In the genomic region with DNA sequence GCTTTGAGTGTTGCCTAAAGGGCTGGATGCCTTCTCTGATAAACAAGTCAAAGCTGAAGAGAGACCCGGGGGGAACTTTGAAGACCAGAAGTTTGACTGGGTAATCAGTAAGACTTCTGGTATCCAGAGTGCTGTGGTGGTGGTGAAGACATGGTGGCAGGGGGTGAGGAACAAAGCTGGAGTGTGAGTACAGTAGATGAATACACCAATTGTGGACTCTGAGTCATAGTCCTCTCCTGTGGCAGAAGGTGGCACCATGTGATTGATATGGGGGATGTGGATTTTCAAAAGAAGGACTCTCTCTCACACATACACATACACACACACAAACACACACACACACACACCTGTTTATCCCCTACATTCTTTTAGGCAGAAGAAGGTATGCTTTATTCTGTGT, we compare ENCODE assay signal across 24 cellular contexts. TPM values are rescaled to one million over a fixed set of nuclear protein-coding genes. Genes with fewer than 3 reads are reported as not detected.
"Had no signal": no experiment of that assay in that cellular context is flagged by ENCODE, and none has a peak within 500 bp of the region (broad histone marks: within the 10 kb centered on the region; RNA-seq: fewer than 3 reads in every experiment).

No MANE protein-coding gene starts in this region.

- H3K9me3 Mint-ChIP-seq: central memory CD8-positive, alpha-beta T cell had no signal

- FAIRE-seq: endometrium, frontal cortex, keratinocyte had no signal

- H3K27me3 ChIP-seq: colonic mucosa, tibial artery had no signal

- H3K36me3 Mint-ChIP-seq: mesothelial cell of epicardium had no signal

- H3K9me3 ChIP-seq: colonic mucosa had no signal

- DNase-seq: activated CD4-positive, alpha-beta T cell treated with anti-CD3 and anti-CD28 coated beads, Interleukin-2, amount 10 ng/mL, durations not matched to agents 7 days and 5 days; activated CD8-positive, alpha-beta T cell treated with anti-CD3 and anti-CD28 coated beads, Interleukin-2, amount 10 ng/mL, durations not matched to agents 7 days and 5 days; activated effector memory CD4-positive, alpha-beta T cell treated with anti-CD3 and anti-CD28 coated beads, Interleukin-2, amount 50 U/mL, for 16 hours; activated naive CD4-positive, alpha-beta T cell treated with anti-CD3 and anti-CD28 coated beads, Interleukin-2, amount 50 U/mL, for 16 hours; activated T-cell treated with anti-CD3 and anti-CD28 coated beads, Interleukin-2, amount 50 U/mL, for 4 hours; aorta; colonic mucosa; nucleus accumbens; retina; stimulated activated CD4-positive, alpha-beta T cell treated with anti-CD3 and anti-CD28 coated beads, Interleukin-12 subunit alpha, Interleukin-12 subunit beta, amount 100 ng/mL, for 4 hours; stimulated activated CD4-positive, alpha-beta T cell treated with anti-CD3 and anti-CD28 coated beads, Interleukin-1b, Interleukin-23, amount 100 ng/mL, for 48 hours; stimulated activated CD8-positive, alpha-beta memory T cell treated with anti-CD3 and anti-CD28 coated beads, Interleukin-4, amount 100 ng/mL, for 48 hours; stimulated activated naive CD4-positive, alpha-beta T cell; substantia nigra; T-helper 9 cell; tibial artery had no signal

- H3K27ac ChIP-seq: colonic mucosa, tibial artery had no signal

- H3K4me1 Mint-ChIP-seq: central memory CD8-positive, alpha-beta T cell; mesothelial cell of epicardium; nephron had no signal

- H3K27ac Mint-ChIP-seq: activated CD4-positive, alpha-beta T cell treated with anti-CD3 and anti-CD28 coated beads, Interleukin-2, amount 10 ng/mL, durations not matched to agents 7 days and 5 days; activated CD8-positive, alpha-beta T cell treated with anti-CD3 and anti-CD28 coated beads, Interleukin-2, amount 10 ng/mL, durations not matched to agents 7 days and 5 days; mesothelial cell of epicardium; nephron had no signal

- H3K36me3 ChIP-seq: colonic mucosa, tibial artery had no signal

- H3K4me3 Mint-ChIP-seq: activated CD4-positive, alpha-beta T cell treated with anti-CD3 and anti-CD28 coated beads, Interleukin-2, amount 10 ng/mL, durations not matched to agents 7 days and 5 days; activated CD8-positive, alpha-beta T cell treated with anti-CD3 and anti-CD28 coated beads, Interleukin-2, amount 10 ng/mL, durations not matched to agents 7 days and 5 days; activated T-cell treated with anti-CD3 and anti-CD28 coated beads, Interleukin-2, amount 50 U/mL, for 4 hours; central memory CD8-positive, alpha-beta T cell; mesothelial cell of epicardium; nephron had no signal

- H3K4me1 ChIP-seq: colonic mucosa, tibial artery had no signal

- H3K4me3 ChIP-seq: colonic mucosa, lung, tibial artery had no signal

- ATAC-seq: activated CD8-positive, alpha-beta T cell treated with anti-CD3 and anti-CD28 coated beads, Interleukin-2, amount 10 ng/mL, durations not matched to agents 7 days and 5 days; activated T-cell treated with anti-CD3 and anti-CD28 coated beads, Interleukin-2, amount 50 U/mL, for 4 hours; left lobe of liver had no signal

RNA-seq across cellular contexts. Expression of gene MS4A6A, which starts 12.3 kb away (rescaled TPM):
- total RNA-seq: activated CD4-positive, alpha-beta T cell treated with anti-CD3 and anti-CD28 coated beads, Interleukin-2, amount 10 ng/mL, durations not matched to agents 7 days and 5 days; activated CD8-positive, alpha-beta T cell treated with anti-CD3 and anti-CD28 coated beads, Interleukin-2, amount 10 ng/mL, durations not matched to agents 7 days and 5 days; activated T-cell treated with anti-CD3 and anti-CD28 coated beads, Interleukin-2, amount 50 U/mL, for 4 hours; mesothelial cell of epicardium had no signal
- polyA plus RNA-seq: keratinocyte had no signal
